ENCODE assay signal across 20 cellular contexts in genomic region chr5:179201986-179202385, GRCh38.
DNase-seq lines count a peak whose midpoint lies in the region; ATAC-seq and TF ChIP-seq lines count a peak whose summit lies in the region.
"Had no signal": no experiment of that assay in that cellular context is flagged by ENCODE, and none has a peak within 500 bp of the region (broad histone marks: within the 10 kb centered on the region; RNA-seq: fewer than 3 reads in every experiment).

No MANE protein-coding gene starts in this region.

- no peak overlapping the region for H3K4me3 Mint-ChIP-seq in WTC11
- H3K4me3 Mint-ChIP-seq: CD14-positive monocyte; CD4-positive, alpha-beta memory T cell; GM23338 had no signal

- H3K36me3 Mint-ChIP-seq in WTC11: no peaks in the 10 kb centered on the region
- H3K36me3 Mint-ChIP-seq: CD14-positive monocyte; CD4-positive, alpha-beta memory T cell had no signal

- no peak overlapping the region for H3K4me2 ChIP-seq in osteoblast (ENCODE audit: insufficient read depth, low read length)
- H3K4me2 ChIP-seq: A549, BLaER1, GM23338 had no signal

- H3K9me3 Mint-ChIP-seq in WTC11: no peaks in the 10 kb centered on the region
- H3K9me3 Mint-ChIP-seq: CD4-positive, alpha-beta memory T cell; GM23338 had no signal

- H3K4me3 ChIP-seq in heart right ventricle: no peak overlapping the region
- H3K4me3 ChIP-seq in osteoblast (ENCODE audit: insufficient read depth, low read length): no peak overlapping the region
- H3K4me3 ChIP-seq: A549, BLaER1, GM12878, GM23338, K562 had no signal

- DNase-seq in Right ventricle myocardium inferior (ENCODE audit: missing footprints) (peak; percentile 26), heart right ventricle (no peak), WTC11 (ENCODE audit: low spot score) (no peak), osteoblast (ENCODE audit: insufficient read length, low spot score, missing footprints) (peak; percentile 14), NCI-H1092 (lab: John Stamatoyannopoulos, UW) (no peak), nucleus accumbens (lab: John Stamatoyannopoulos, UW) (no peak)
- DNase-seq: AML-193; CD4-positive, alpha-beta memory T cell; DMS153; DMS79; HCEC 1CT; IMR-90 had no signal

- POLR2A ChIA-PET in WTC11 (lab: Charles Lee): no interaction called here

- no peak overlapping the region for H3K27ac Mint-ChIP-seq in WTC11
- H3K27ac Mint-ChIP-seq: CD14-positive monocyte, GM23338 had no signal

- peaks cover 7% of the 10 kb centered on the region; the same call in 1 of the 2 replicates for H3K4me1 Mint-ChIP-seq in WTC11
- H3K4me1 Mint-ChIP-seq: CD14-positive monocyte; CD4-positive, alpha-beta memory T cell had no signal

- H3K27ac ChIP-seq in heart right ventricle: no peak overlapping the region
- H3K27ac ChIP-seq in osteoblast (ENCODE audit: low read depth, low read length): no peak overlapping the region
- H3K27ac ChIP-seq: 22Rv1, A549, BLaER1 had no signal

- intact Hi-C loops in Right ventricle myocardium inferior (cut with DNase I): no loop called here
- intact Hi-C loops in heart right ventricle (cut with DNase I): no loop called here

- H3K9me3 ChIP-seq in heart right ventricle (no peaks in the 10 kb centered on the region), osteoblast (ENCODE audit: low read depth, low read length) (no peaks in the 10 kb centered on the region)
- H3K9me3 ChIP-seq: BLaER1 had no signal

- H3K27me3 Mint-ChIP-seq in WTC11 (ENCODE audit: low read depth): no peaks in the 10 kb centered on the region; the same call in 1 of the 2 replicates
- H3K27me3 Mint-ChIP-seq: CD4-positive, alpha-beta memory T cell had no signal

- H3K27me3 ChIP-seq in heart right ventricle: peaks cover 0 to 11% (median 0%) of the 10 kb centered on the region in 7 donors
- H3K27me3 ChIP-seq in osteoblast (ENCODE audit: insufficient read depth, low read length): no peaks in the 10 kb centered on the region
- H3K27me3 ChIP-seq: BLaER1 had no signal

- peaks cover 69% of the 10 kb centered on the region for H3K79me2 ChIP-seq in osteoblast (ENCODE audit: insufficient read depth, low read length)

- ATAC-seq in Right ventricle myocardium inferior (no peak), heart right ventricle (no peak), WTC11 (0 out of 2 replicates have a peak, but pooled peaks have one; percentile 18), GM18519 (IDR thresholded peaks at IDR 0.05; ENCODE audit: low FRiP score, unreplicated experiment) (no peak)
- ATAC-seq: A549, GM12878, GM23338, K562 had no signal

- WGBS in heart right ventricle, 2 donors: 68 to 81% methylated on average over 16 of the region's 16 CpGs

- H3K4me1 ChIP-seq in heart right ventricle (no peaks in the 10 kb centered on the region), osteoblast (ENCODE audit: insufficient read depth, low read length) (peaks cover 4% of the 10 kb centered on the region)
- H3K4me1 ChIP-seq: A549, BLaER1 had no signal

- no peak overlapping the region for H2AFZ ChIP-seq in osteoblast (ENCODE audit: low read length)
- H2AFZ ChIP-seq: GM23338 had no signal

- TF ChIP-seq CTCF in heart right ventricle (IDR thresholded peaks at IDR 0.05) (no peak), WTC11 (IDR thresholded peaks at IDR 0.05) (no peak), osteoblast (IDR thresholded peaks at IDR 0.05; ENCODE audit: extremely low read depth, low read depth, low read length) (no peak)

- CTCF ChIA-PET in WTC11 (lab: Charles Lee): interaction anchor here (0.7 kb wide), 2 partner anchors 36 to 112 kb away, joined by 3 read pairs; no protein-coding TSS in a partner anchor

- no peaks in the 10 kb centered on the region for H3K36me3 ChIP-seq in heart right ventricle
- H3K36me3 ChIP-seq in osteoblast (ENCODE audit: insufficient read depth, low read length): peaks cover 10% of the 10 kb centered on the region
- H3K36me3 ChIP-seq: BLaER1 had no signal

- peaks cover 48% of the 10 kb centered on the region for H4K20me1 ChIP-seq in osteoblast (ENCODE audit: insufficient read depth, low read length)
- H4K20me1 ChIP-seq: BLaER1 had no signal

TF ChIP-seq in WTC11, 78 proteins besides CTCF, POLR2A, EP300 and RAD21:
- TF ChIP-seq ZNF532 (CRISPR knock-in tag; IDR thresholded peaks at IDR 0.05; ENCODE audit: borderline replicate concordance): no peak

Comparison
In these comparisons a context has a peak if more than half of its experiments do, and no peak if none do; other contexts are left out.
1. DNase-seq: peak in Right ventricle myocardium inferior (single experiment) and osteoblast (single experiment); none in heart right ventricle (0 of 2), WTC11 (single experiment), NCI-H1092 (single experiment) and nucleus accumbens (0 of 56).